In genomic region chr6:169384291-169384690, GRCh38 we compare ENCODE assay signal across 26 cellular contexts.
"Had no signal": no experiment of that assay in that cellular context is flagged by ENCODE, and none has a peak within 500 bp of the region (broad histone marks: within the 10 kb centered on the region; RNA-seq: fewer than 3 reads in every experiment).

No MANE protein-coding gene starts in this region.

- DNase-seq: stimulated activated CD4-positive, alpha-beta T cell treated with anti-CD3 and anti-CD28 coated beads, Interleukin-2, amount 100 ng/mL, for 48 hours; stimulated activated CD4-positive, alpha-beta T cell treated with anti-CD3 and anti-CD28 coated beads, Interleukin-4, amount 100 ng/mL, for 1 hour; stimulated activated CD4-positive, alpha-beta T cell treated with anti-CD3 and anti-CD28 coated beads, Interleukin-4, amount 100 ng/mL, for 24 hours; stimulated activated CD4-positive, alpha-beta T cell treated with anti-CD3 and anti-CD28 coated beads, Interleukin-4, amount 100 ng/mL, for 4 hours; stimulated activated CD8-positive, alpha-beta memory T cell treated with anti-CD3 and anti-CD28 coated beads, Interleukin-4, amount 100 ng/mL, for 48 hours; stimulated activated naive B cell treated with anti-CD40 and anti-IgM and Interleukin-4, amounts not matched to agents 10 μg/mL and 1 μg/mL and 100 μg/mL, for 72 hours; stimulated activated naive CD4-positive, alpha-beta T cell; stimulated activated naive CD4-positive, alpha-beta T cell treated with Interleukin-2 at 50 U/mL for 16 hours; stimulated activated naive CD8-positive, alpha-beta T cell treated with anti-CD3 and anti-CD28 coated beads, Interleukin-15, amount 100 ng/mL, for 72 hours; stimulated activated naive CD8-positive, alpha-beta T cell treated with anti-CD3 and anti-CD28 coated beads, Interleukin-15, Interleukin-2, amounts not matched to agents 100 U/mL and 50 U/mL, for 24 hours; stomach; substantia nigra; testis; thyroid gland; tibial artery; transverse colon; trophoblast cell; upper lobe of left lung; upper lobe of right lung; uterus had no signal

- H3K9me3 ChIP-seq: suprapubic skin, testis, thoracic aorta, thyroid gland, tibial artery, tibial nerve, transverse colon, upper lobe of left lung, upper lobe of right lung, uterus, vagina had no signal

- H3K27me3 ChIP-seq: stomach, suprapubic skin, testis, thyroid gland, tibial artery, tibial nerve, transverse colon, upper lobe of left lung, upper lobe of right lung, uterus, vagina had no signal

- H3K27ac ChIP-seq: stomach, suprapubic skin, testis, thoracic aorta, thyroid gland, tibial artery, tibial nerve, transverse colon, upper lobe of left lung, upper lobe of right lung, uterus, vagina had no signal

- H3K4me1 ChIP-seq: stomach, thyroid gland, transverse colon, upper lobe of left lung, upper lobe of right lung, uterus had no signal

- H3K36me3 ChIP-seq: stomach, suprapubic skin, thoracic aorta, thyroid gland, tibial artery, tibial nerve, transverse colon, upper lobe of left lung, upper lobe of right lung, uterus, vagina had no signal

- H3K4me3 ChIP-seq: stomach, suprapubic skin, testis, thoracic aorta, thyroid gland, tibial artery, tibial nerve, transverse colon, upper lobe of left lung, upper lobe of right lung, uterus, vagina had no signal

- ATAC-seq: stimulated activated effector memory CD8-positive, alpha-beta T cell treated with anti-CD3 and anti-CD28 coated beads, Interleukin-12 subunit alpha, Interleukin-12 subunit beta, amount 100 ng/mL, for 72 hours; stimulated activated memory B cell treated with anti-CD40 and anti-IgM and Interleukin-4, amounts not matched to agents 10 μg/mL and 1 μg/mL and 100 μg/mL, for 72 hours; stimulated activated naive B cell treated with anti-CD40 and anti-IgM and Interleukin-4, amounts not matched to agents 10 μg/mL and 1 μg/mL and 100 μg/mL, for 72 hours; stimulated activated naive CD8-positive, alpha-beta T cell treated with anti-CD3 and anti-CD28 coated beads, Interleukin-15, amount 100 ng/mL, for 72 hours; stimulated activated naive CD8-positive, alpha-beta T cell treated with anti-CD3 and anti-CD28 coated beads, Interleukin-15, Interleukin-2, amounts not matched to agents 100 U/mL and 50 U/mL, for 24 hours; upper lobe of right lung had no signal
